ENCODE assay signal across 16 cellular contexts in genomic region chr22:41863472-41863871, GRCh38. TPM values are rescaled to one million over a fixed set of nuclear protein-coding genes. Genes with fewer than 3 reads are reported as not detected.
DNase-seq lines count a peak whose midpoint lies in the region; ATAC-seq and TF ChIP-seq lines count a peak whose summit lies in the region.
"Had no signal": no experiment of that assay in that cellular context is flagged by ENCODE, and none has a peak within 500 bp of the region (broad histone marks: within the 10 kb centered on the region; RNA-seq: fewer than 3 reads in every experiment).

No MANE protein-coding gene starts in this region.

- H3K27me3 ChIP-seq in DOHH2 (ENCODE audit: control insufficient read depth, low read length) (no peaks in the 10 kb centered on the region), KMS-11 (ENCODE audit: insufficient read depth, low read depth) (no peaks in the 10 kb centered on the region)
- H3K27me3 ChIP-seq in effector memory CD4-positive, alpha-beta T cell (replicated peaks; ENCODE audit: control insufficient read depth, insufficient read depth, low read length, poor library complexity, severe bottlenecking), result no peaks in the 10 kb centered on the region
- H3K27me3 ChIP-seq: heart right ventricle had no signal

- peaks cover 64% of the 10 kb centered on the region for H3K36me3 ChIP-seq in DOHH2 (ENCODE audit: control insufficient read depth, low read length)
- H3K36me3 ChIP-seq in KMS-11 (ENCODE audit: insufficient read depth), result no peaks in the 10 kb centered on the region
- peaks cover 16% of the 10 kb centered on the region for H3K36me3 ChIP-seq in effector memory CD4-positive, alpha-beta T cell (ENCODE audit: control insufficient read depth, insufficient read depth, low read length)

- TF ChIP-seq CTCF in DOHH2 (IDR thresholded peaks at IDR 0.05; ENCODE audit: low read depth, low read length, poor library complexity, severe bottlenecking), result no peak
- no peak for TF ChIP-seq CTCF in KMS-11 (conservative IDR thresholded peaks at IDR 0.05; ENCODE audit: low read depth, low read length)
- no peak for TF ChIP-seq CTCF in neural crest cell (conservative IDR thresholded peaks at IDR 0.05)

- H3K27ac ChIP-seq in DOHH2 (ENCODE audit: low read depth, low read length), result peak overlapping the region; percentile 91
- peak overlapping the region; percentile 35; the same call in 1 of the 2 replicates for H3K27ac ChIP-seq in KMS-11
- peak overlapping the region; percentile 79 for H3K27ac ChIP-seq in effector memory CD4-positive, alpha-beta T cell (ENCODE audit: insufficient read depth, low read length, poor library complexity, severe bottlenecking)

- H3K79me2 ChIP-seq in DOHH2 (ENCODE audit: control insufficient read depth, low read length) (peaks cover 87% of the 10 kb centered on the region), KMS-11 (ENCODE audit: insufficient read depth, low read depth) (peaks cover 68% of the 10 kb centered on the region)

- peaks cover 7% of the 10 kb centered on the region for H3K36me3 Mint-ChIP-seq in neural crest cell (ENCODE audit: low read depth)

- H2AFZ ChIP-seq in KMS-11 (ENCODE audit: low read depth), result no peak overlapping the region

- no peaks in the 10 kb centered on the region for H3K27me3 Mint-ChIP-seq in neural crest cell (ENCODE audit: low read depth)

- peaks cover 28% of the 10 kb centered on the region for H3K4me1 Mint-ChIP-seq in neural crest cell

- H3K4me3 ChIP-seq in DOHH2 (ENCODE audit: low read length) (peak overlapping the region; percentile 65), KMS-11 (IDR thresholded peaks at IDR 0.05; ENCODE audit: insufficient read depth, low read depth, low read length) (no peak overlapping the region)
- no peak overlapping the region for H3K4me3 ChIP-seq in effector memory CD4-positive, alpha-beta T cell (ENCODE audit: insufficient read depth, low read depth, low read length, poor library complexity, severe bottlenecking)
- H3K4me3 ChIP-seq: heart right ventricle, lung, psoas muscle had no signal

- H3K4me1 ChIP-seq in DOHH2 (ENCODE audit: control insufficient read depth, low read length), result peaks cover 76% of the 10 kb centered on the region
- H3K4me1 ChIP-seq in KMS-11 (ENCODE audit: low read depth, poor library complexity, severe bottlenecking), result peaks cover 51% of the 10 kb centered on the region
- peaks cover 28% of the 10 kb centered on the region for H3K4me1 ChIP-seq in effector memory CD4-positive, alpha-beta T cell (ENCODE audit: control insufficient read depth, insufficient read depth, low read length, poor library complexity, severe bottlenecking)

- H3K9me3 ChIP-seq in DOHH2 (ENCODE audit: control insufficient read depth, insufficient read depth, low read length), result no peaks in the 10 kb centered on the region
- no peaks in the 10 kb centered on the region for H3K9me3 ChIP-seq in effector memory CD4-positive, alpha-beta T cell (ENCODE audit: control insufficient read depth, low read length)
- H3K9me3 ChIP-seq: heart right ventricle, psoas muscle had no signal

- no peak for DNase-seq in effector memory CD4-positive, alpha-beta T cell
- no peak for DNase-seq in neural crest cell (ENCODE audit: low read depth, low spot score)
- DNase-seq in foreskin melanocyte, result no peak
- DNase-seq in epidermal melanocyte (ENCODE audit: insufficient read length, low spot score), result no peak
- DNase-seq: activated CD4-positive, alpha-beta T cell treated with anti-CD3 and anti-CD28 coated beads, Interleukin-2, amount 50 U/mL, for 1 hour; amygdala; effector CD4-positive, alpha-beta T cell; heart right ventricle; NCI-H1694 treated with DMSO at 0.1 percent for 48 hours; NCI-H82; psoas muscle had no signal

- H3K9ac ChIP-seq in KMS-11, result no peak overlapping the region

- H3K4me3 Mint-ChIP-seq in neural crest cell, result no peak overlapping the region

- H3F3A ChIP-seq in DOHH2 (ENCODE audit: control insufficient read depth, insufficient read depth), result peaks cover 36% of the 10 kb centered on the region

- H3K4me2 ChIP-seq in DOHH2 (ENCODE audit: low read length) (peak overlapping the region; percentile 81), KMS-11 (peak overlapping the region; percentile 41)

- H3K9me2 ChIP-seq in DOHH2 (replicated peaks; ENCODE audit: control insufficient read depth, low read length), result no peaks in the 10 kb centered on the region

- peak overlapping the region; percentile 35 for H3K27ac Mint-ChIP-seq in neural crest cell (ENCODE audit: unreplicated experiment)

- H3K9me3 Mint-ChIP-seq in neural crest cell, result no peaks in the 10 kb centered on the region

- ATAC-seq in HG03135 (IDR thresholded peaks at IDR 0.05; ENCODE audit: unreplicated experiment), result no peak

- peaks cover 9% of the 10 kb centered on the region for H4K20me1 ChIP-seq in DOHH2 (ENCODE audit: control insufficient read depth, insufficient read depth, low read depth, low read length)
- peaks cover 18% of the 10 kb centered on the region for H4K20me1 ChIP-seq in KMS-11 (ENCODE audit: insufficient read depth)

RNA-seq across cellular contexts. Expression of gene SREBF2, which starts 30.6 kb away (rescaled TPM):
- total RNA-seq in neural crest cell, result 194 and 209 TPM in 2 replicates

RNA-seq across cellular contexts. Expression of gene SHISA8, which starts 51.4 kb away (rescaled TPM):
- 0.19 TPM in 1 of 2 replicates, not detected in the other for total RNA-seq in neural crest cell
- total RNA-seq: subcutaneous adipose tissue had no signal

Comparison
In these comparisons a context has a peak if more than half of its experiments do, and no peak if none do; other contexts are left out.
1. H3K27ac ChIP-seq: peak in every context shown above with its lines; median percentile 91 in DOHH2; 79 in effector memory CD4-positive, alpha-beta T cell; 35 in KMS-11.